In the genomic region with DNA sequence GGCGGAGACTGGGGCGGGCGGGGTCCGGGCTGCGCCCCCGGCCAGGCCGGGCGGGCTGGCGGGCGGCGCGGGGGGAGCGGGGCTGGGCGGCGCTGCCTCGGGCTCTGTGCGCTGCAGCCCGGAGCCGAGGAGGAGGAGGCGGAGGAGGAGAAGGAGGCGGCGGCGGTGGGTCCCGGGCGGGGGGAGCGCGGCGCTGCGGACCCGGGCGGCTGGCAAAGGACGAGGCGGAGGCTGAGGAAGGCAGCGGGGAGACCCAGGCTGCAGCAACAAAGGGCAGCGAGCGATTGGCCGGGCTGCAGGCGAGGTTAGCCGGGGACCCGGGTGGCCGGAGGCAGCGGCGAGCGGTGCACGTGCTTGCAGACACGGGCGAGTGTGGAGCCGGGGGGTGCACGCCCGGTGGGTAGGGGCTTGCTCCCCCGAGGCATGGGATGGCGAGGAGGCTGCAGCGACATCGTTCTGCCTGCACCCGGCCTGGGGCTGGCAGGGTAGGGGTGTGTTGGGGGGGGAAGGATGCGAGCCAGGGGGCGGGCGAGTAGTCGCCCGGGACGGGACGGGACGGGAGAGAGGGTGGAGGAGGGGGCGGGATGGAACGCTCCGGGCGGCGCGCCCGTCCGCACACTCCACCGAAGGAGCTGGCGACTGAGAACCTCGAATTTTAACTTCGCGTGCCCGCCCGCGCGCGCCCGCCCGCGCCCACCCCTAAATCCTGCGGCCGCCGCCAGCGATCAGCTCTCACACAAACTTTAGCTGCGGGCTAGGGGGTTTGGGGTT, we compare ENCODE assay signal across 1 cellular context.
A peak's percentile ranks its signal among the peaks of the same experiment; 100 is the strongest.
TF ChIP-seq lines count a peak whose summit lies in the region.

No MANE protein-coding gene starts in this region.

TF ChIP-seq in HepG2, 621 proteins besides CTCF, POLR2A, EP300 and RAD21 (continued from another document and continues in another):
- TF ChIP-seq, protein P1, sequence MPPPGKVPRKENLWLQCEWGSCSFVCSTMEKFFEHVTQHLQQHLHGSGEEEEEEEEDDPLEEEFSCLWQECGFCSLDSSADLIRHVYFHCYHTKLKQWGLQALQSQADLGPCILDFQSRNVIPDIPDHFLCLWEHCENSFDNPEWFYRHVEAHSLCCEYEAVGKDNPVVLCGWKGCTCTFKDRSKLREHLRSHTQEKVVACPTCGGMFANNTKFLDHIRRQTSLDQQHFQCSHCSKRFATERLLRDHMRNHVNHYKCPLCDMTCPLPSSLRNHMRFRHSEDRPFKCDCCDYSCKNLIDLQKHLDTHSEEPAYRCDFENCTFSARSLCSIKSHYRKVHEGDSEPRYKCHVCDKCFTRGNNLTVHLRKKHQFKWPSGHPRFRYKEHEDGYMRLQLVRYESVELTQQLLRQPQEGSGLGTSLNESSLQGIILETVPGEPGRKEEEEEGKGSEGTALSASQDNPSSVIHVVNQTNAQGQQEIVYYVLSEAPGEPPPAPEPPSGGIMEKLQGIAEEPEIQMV (CRISPR knock-in tag; IDR thresholded peaks at IDR 0.05; ENCODE audit: low read depth) = no peak
- TF ChIP-seq ARID2 (CRISPR knock-in tag; IDR thresholded peaks at IDR 0.05; ENCODE audit: borderline replicate concordance) (peak; percentile 45; the same call in 1 of the 2 replicates), MZF1 (CRISPR knock-in tag; IDR thresholded peaks at IDR 0.05; ENCODE audit: borderline replicate concordance) (no peak), NR2F1 (CRISPR knock-in tag; IDR thresholded peaks at IDR 0.05) (no peak), HOXA3 (CRISPR knock-in tag; IDR thresholded peaks at IDR 0.05) (no peak), MATR3 (CRISPR knock-in tag; IDR thresholded peaks at IDR 0.05) (no peak), ZNF567 (CRISPR knock-in tag; IDR thresholded peaks at IDR 0.05; ENCODE audit: borderline replicate concordance) (no peak), FOXA3 (CRISPR knock-in tag; IDR thresholded peaks at IDR 0.05) (no peak), ZFP36L2 (CRISPR knock-in tag; IDR thresholded peaks at IDR 0.05) (no peak), ZNF207 (IDR thresholded peaks at IDR 0.05; ENCODE audit: borderline replicate concordance) (no peak), EZH2 (conservative IDR thresholded peaks at IDR 0.05; ENCODE audit: low read depth, low read length) (no peak), ZNF547 (CRISPR knock-in tag; IDR thresholded peaks at IDR 0.05) (no peak), ZKSCAN1 (IDR thresholded peaks at IDR 0.05; ENCODE audit: low read length) (no peak), ZFP90 (CRISPR knock-in tag; IDR thresholded peaks at IDR 0.05; ENCODE audit: borderline replicate concordance) (no peak), ZNF235 (CRISPR knock-in tag; IDR thresholded peaks at IDR 0.05; ENCODE audit: borderline replicate concordance) (0 out of 2 replicates have a peak, but pooled peaks have one; percentile 18), ZNF549 (CRISPR knock-in tag; IDR thresholded peaks at IDR 0.05) (no peak), ATRX (CRISPR knock-in tag; IDR thresholded peaks at IDR 0.05; ENCODE audit: borderline replicate concordance) (no peak), ZFYVE20 (CRISPR knock-in tag; IDR thresholded peaks at IDR 0.05; ENCODE audit: borderline replicate concordance, low read depth) (0 out of 2 replicates have a peak, but pooled peaks have one; percentile 56), NKX3-1 (CRISPR knock-in tag; IDR thresholded peaks at IDR 0.05) (no peak), MAZ (IDR thresholded peaks at IDR 0.05; ENCODE audit: borderline replicate concordance, low read depth, low read length) (peak; percentile 63; the same call in 1 of the 2 replicates), MAZ (CRISPR knock-in tag; IDR thresholded peaks at IDR 0.05; ENCODE audit: low read depth) (no peak; the same call in 1 of the 2 replicates), NFYC (CRISPR knock-in tag; IDR thresholded peaks at IDR 0.05) (no peak), ZNF180 (CRISPR knock-in tag; IDR thresholded peaks at IDR 0.05; ENCODE audit: borderline replicate concordance, low read depth) (no peak), SP140L (CRISPR knock-in tag; IDR thresholded peaks at IDR 0.05; ENCODE audit: borderline replicate concordance) (no peak), TRIM24 (CRISPR knock-in tag; IDR thresholded peaks at IDR 0.05) (no peak), FOXJ3 (CRISPR knock-in tag; IDR thresholded peaks at IDR 0.05; ENCODE audit: borderline replicate concordance) (no peak), ZNF121 (CRISPR knock-in tag; IDR thresholded peaks at IDR 0.05) (no peak), AKAP8 (CRISPR knock-in tag; IDR thresholded peaks at IDR 0.05) (no peak)
- TF ChIP-seq, protein P2, sequence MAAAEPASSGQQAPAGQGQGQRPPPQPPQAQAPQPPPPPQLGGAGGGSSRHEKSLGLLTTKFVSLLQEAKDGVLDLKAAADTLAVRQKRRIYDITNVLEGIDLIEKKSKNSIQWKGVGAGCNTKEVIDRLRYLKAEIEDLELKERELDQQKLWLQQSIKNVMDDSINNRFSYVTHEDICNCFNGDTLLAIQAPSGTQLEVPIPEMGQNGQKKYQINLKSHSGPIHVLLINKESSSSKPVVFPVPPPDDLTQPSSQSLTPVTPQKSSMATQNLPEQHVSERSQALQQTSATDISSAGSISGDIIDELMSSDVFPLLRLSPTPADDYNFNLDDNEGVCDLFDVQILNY (CRISPR knock-in tag; conservative IDR thresholded peaks at IDR 0.05) = no peak
- TF ChIP-seq, protein P3, sequence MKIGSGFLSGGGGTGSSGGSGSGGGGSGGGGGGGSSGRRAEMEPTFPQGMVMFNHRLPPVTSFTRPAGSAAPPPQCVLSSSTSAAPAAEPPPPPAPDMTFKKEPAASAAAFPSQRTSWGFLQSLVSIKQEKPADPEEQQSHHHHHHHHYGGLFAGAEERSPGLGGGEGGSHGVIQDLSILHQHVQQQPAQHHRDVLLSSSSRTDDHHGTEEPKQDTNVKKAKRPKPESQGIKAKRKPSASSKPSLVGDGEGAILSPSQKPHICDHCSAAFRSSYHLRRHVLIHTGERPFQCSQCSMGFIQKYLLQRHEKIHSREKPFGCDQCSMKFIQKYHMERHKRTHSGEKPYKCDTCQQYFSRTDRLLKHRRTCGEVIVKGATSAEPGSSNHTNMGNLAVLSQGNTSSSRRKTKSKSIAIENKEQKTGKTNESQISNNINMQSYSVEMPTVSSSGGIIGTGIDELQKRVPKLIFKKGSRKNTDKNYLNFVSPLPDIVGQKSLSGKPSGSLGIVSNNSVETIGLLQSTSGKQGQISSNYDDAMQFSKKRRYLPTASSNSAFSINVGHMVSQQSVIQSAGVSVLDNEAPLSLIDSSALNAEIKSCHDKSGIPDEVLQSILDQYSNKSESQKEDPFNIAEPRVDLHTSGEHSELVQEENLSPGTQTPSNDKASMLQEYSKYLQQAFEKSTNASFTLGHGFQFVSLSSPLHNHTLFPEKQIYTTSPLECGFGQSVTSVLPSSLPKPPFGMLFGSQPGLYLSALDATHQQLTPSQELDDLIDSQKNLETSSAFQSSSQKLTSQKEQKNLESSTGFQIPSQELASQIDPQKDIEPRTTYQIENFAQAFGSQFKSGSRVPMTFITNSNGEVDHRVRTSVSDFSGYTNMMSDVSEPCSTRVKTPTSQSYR (CRISPR knock-in tag; IDR thresholded peaks at IDR 0.05; ENCODE audit: borderline replicate concordance) = no peak
- TF ChIP-seq, protein P4, sequence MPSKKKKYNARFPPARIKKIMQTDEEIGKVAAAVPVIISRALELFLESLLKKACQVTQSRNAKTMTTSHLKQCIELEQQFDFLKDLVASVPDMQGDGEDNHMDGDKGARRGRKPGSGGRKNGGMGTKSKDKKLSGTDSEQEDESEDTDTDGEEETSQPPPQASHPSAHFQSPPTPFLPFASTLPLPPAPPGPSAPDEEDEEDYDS (CRISPR knock-in tag; IDR thresholded peaks at IDR 0.05) = no peak
- TF ChIP-seq, protein P5, sequence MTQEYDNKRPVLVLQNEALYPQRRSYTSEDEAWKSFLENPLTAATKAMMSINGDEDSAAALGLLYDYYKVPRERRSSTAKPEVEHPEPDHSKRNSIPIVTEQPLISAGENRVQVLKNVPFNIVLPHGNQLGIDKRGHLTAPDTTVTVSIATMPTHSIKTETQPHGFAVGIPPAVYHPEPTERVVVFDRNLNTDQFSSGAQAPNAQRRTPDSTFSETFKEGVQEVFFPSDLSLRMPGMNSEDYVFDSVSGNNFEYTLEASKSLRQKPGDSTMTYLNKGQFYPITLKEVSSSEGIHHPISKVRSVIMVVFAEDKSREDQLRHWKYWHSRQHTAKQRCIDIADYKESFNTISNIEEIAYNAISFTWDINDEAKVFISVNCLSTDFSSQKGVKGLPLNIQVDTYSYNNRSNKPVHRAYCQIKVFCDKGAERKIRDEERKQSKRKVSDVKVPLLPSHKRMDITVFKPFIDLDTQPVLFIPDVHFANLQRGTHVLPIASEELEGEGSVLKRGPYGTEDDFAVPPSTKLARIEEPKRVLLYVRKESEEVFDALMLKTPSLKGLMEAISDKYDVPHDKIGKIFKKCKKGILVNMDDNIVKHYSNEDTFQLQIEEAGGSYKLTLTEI (CRISPR knock-in tag; conservative IDR thresholded peaks at IDR 0.05) = no peak
- TF ChIP-seq, protein P6, sequence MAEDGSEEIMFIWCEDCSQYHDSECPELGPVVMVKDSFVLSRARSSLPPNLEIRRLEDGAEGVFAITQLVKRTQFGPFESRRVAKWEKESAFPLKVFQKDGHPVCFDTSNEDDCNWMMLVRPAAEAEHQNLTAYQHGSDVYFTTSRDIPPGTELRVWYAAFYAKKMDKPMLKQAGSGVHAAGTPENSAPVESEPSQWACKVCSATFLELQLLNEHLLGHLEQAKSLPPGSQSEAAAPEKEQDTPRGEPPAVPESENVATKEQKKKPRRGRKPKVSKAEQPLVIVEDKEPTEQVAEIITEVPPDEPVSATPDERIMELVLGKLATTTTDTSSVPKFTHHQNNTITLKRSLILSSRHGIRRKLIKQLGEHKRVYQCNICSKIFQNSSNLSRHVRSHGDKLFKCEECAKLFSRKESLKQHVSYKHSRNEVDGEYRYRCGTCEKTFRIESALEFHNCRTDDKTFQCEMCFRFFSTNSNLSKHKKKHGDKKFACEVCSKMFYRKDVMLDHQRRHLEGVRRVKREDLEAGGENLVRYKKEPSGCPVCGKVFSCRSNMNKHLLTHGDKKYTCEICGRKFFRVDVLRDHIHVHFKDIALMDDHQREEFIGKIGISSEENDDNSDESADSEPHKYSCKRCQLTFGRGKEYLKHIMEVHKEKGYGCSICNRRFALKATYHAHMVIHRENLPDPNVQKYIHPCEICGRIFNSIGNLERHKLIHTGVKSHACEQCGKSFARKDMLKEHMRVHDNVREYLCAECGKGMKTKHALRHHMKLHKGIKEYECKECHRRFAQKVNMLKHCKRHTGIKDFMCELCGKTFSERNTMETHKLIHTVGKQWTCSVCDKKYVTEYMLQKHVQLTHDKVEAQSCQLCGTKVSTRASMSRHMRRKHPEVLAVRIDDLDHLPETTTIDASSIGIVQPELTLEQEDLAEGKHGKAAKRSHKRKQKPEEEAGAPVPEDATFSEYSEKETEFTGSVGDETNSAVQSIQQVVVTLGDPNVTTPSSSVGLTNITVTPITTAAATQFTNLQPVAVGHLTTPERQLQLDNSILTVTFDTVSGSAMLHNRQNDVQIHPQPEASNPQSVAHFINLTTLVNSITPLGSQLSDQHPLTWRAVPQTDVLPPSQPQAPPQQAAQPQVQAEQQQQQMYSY (CRISPR knock-in tag; IDR thresholded peaks at IDR 0.05) = no peak
- TF ChIP-seq, protein P7, sequence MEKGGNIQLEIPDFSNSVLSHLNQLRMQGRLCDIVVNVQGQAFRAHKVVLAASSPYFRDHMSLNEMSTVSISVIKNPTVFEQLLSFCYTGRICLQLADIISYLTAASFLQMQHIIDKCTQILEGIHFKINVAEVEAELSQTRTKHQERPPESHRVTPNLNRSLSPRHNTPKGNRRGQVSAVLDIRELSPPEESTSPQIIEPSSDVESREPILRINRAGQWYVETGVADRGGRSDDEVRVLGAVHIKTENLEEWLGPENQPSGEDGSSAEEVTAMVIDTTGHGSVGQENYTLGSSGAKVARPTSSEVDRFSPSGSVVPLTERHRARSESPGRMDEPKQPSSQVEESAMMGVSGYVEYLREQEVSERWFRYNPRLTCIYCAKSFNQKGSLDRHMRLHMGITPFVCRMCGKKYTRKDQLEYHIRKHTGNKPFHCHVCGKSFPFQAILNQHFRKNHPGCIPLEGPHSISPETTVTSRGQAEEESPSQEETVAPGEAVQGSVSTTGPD (CRISPR knock-in tag; IDR thresholded peaks at IDR 0.05) = no peak
- TF ChIP-seq, protein P8, sequence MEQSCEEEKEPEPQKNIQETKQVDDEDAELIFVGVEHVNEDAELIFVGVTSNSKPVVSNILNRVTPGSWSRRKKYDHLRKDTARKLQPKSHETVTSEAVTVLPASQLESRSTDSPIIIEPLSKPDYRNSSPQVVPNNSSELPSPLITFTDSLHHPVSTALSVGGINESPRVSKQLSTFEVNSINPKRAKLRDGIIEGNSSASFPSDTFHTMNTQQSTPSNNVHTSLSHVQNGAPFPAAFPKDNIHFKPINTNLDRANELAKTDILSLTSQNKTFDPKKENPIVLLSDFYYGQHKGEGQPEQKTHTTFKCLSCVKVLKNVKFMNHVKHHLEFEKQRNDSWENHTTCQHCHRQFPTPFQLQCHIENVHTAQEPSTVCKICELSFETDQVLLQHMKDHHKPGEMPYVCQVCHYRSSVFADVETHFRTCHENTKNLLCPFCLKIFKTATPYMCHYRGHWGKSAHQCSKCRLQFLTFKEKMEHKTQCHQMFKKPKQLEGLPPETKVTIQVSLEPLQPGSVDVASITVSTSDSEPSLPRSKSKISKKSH (CRISPR knock-in tag; IDR thresholded peaks at IDR 0.05; ENCODE audit: borderline replicate concordance) = no peak
- TF ChIP-seq, protein P9, sequence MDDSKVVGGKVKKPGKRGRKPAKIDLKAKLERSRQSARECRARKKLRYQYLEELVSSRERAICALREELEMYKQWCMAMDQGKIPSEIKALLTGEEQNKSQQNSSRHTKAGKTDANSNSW (CRISPR knock-in tag; IDR thresholded peaks at IDR 0.05; ENCODE audit: borderline replicate concordance) = no peak
- TF ChIP-seq, protein P10, sequence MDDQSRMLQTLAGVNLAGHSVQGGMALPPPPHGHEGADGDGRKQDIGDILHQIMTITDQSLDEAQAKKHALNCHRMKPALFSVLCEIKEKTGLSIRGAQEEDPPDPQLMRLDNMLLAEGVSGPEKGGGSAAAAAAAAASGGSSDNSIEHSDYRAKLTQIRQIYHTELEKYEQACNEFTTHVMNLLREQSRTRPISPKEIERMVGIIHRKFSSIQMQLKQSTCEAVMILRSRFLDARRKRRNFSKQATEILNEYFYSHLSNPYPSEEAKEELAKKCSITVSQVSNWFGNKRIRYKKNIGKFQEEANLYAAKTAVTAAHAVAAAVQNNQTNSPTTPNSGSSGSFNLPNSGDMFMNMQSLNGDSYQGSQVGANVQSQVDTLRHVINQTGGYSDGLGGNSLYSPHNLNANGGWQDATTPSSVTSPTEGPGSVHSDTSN (CRISPR knock-in tag; IDR thresholded peaks at IDR 0.05; ENCODE audit: borderline replicate concordance) = no peak
- TF ChIP-seq, protein P11, sequence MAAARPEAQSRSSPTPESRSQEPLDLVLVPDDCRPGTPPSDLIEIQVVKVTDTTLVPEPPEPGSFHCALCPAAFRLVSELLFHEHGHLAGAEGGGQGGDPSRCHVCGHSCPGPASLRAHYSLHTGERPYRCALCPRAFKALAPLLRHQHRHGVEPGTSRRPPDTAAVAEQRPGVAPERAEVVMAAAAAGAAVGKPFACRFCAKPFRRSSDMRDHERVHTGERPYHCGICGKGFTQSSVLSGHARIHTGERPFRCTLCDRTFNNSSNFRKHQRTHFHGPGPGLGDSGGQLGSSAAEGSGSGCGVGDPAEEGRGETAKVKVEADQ (CRISPR knock-in tag; IDR thresholded peaks at IDR 0.05; ENCODE audit: borderline replicate concordance) = no peak
